Comparison of ENCODE assay signal across 1 cellular context in the genomic region with DNA sequence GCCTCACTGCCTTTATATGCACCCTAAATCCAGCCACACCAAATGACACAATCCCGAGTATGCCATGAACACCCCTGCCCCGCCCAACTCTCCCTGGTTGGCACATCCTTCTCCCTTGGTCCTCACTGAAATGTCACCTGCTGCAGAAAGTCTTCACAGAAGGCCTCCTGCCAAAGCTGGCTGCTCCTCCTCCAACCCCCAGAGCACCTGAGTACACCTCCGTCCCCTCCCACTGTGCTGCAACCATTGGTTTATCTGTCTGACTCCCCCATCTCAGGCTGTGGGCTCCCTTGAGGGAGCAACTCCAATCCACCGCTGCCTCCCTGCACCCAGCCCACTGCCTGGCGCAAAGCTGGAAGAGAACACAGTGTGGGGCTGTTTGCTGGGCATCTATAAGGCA.
TF ChIP-seq lines count a peak whose summit lies in the region.

No MANE protein-coding gene starts in this region.

TF ChIP-seq in HCT116, 20 proteins besides CTCF, POLR2A, EP300 and RAD21 (continued from another document):
- TF ChIP-seq, protein P1, sequence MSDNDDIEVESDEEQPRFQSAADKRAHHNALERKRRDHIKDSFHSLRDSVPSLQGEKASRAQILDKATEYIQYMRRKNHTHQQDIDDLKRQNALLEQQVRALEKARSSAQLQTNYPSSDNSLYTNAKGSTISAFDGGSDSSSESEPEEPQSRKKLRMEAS (IDR thresholded peaks at IDR 0.05) = no peak
- TF ChIP-seq CEBPB (IDR thresholded peaks at IDR 0.05; ENCODE audit: low read depth) (no peak), ZNF274 (IDR thresholded peaks at IDR 0.05; ENCODE audit: low read depth, low read length) (no peak), ELF1 (IDR thresholded peaks at IDR 0.05; ENCODE audit: borderline replicate concordance, low read depth) (no peak), EZH2phosphoT487 (IDR thresholded peaks at IDR 0.05; ENCODE audit: borderline replicate concordance) (no peak), EGR1 (IDR thresholded peaks at IDR 0.05; ENCODE audit: low read depth) (no peak), ZFX (IDR thresholded peaks at IDR 0.05) (no peak), SRF (IDR thresholded peaks at IDR 0.05; ENCODE audit: low read depth) (no peak), EZH2 (IDR thresholded peaks at IDR 0.05) (no peak), YY1 (IDR thresholded peaks at IDR 0.05; ENCODE audit: extremely low read depth, insufficient replicate concordance, low read depth, low read length) (no peak), SIN3A (IDR thresholded peaks at IDR 0.05; ENCODE audit: low read depth) (no peak), JUND (IDR thresholded peaks at IDR 0.05) (no peak)
- TF ChIP-seq, protein P2, sequence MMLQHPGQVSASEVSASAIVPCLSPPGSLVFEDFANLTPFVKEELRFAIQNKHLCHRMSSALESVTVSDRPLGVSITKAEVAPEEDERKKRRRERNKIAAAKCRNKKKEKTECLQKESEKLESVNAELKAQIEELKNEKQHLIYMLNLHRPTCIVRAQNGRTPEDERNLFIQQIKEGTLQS (IDR thresholded peaks at IDR 0.05) = no peak
